In genomic region chr2:119579457-119580295, GRCh38 we compare ENCODE assay signal across 19 cellular contexts. TPM values are rescaled to one million over a fixed set of nuclear protein-coding genes. Genes with fewer than 3 reads are reported as not detected.
"Had no signal": no experiment of that assay in that cellular context is flagged by ENCODE, and none has a peak within 500 bp of the region (broad histone marks: within the 10 kb centered on the region; RNA-seq: fewer than 3 reads in every experiment).

No MANE protein-coding gene starts in this region.

- DNase-seq: activated CD4-positive, alpha-beta T cell treated with anti-CD3 and anti-CD28 coated beads, Interleukin-2, amount 50 U/mL, for 48 hours; activated naive CD4-positive, alpha-beta T cell treated with anti-CD3 and anti-CD28 coated beads for 36 hours; activated naive CD8-positive, alpha-beta T cell treated with anti-CD3 and anti-CD28 coated beads, Interleukin-2, amount 50 U/mL, for 24 hours; activated T-cell treated with anti-CD3 and anti-CD28 coated beads, Interleukin-2, amount 50 U/mL, for 1 hour; kidney glomerular epithelial cell; natural killer cell; occipital lobe; spleen; stimulated activated naive CD8-positive, alpha-beta T cell treated with anti-CD3 and anti-CD28 coated beads, Interleukin-15, amount 100 ng/mL, for 72 hours; T-helper 1 cell had no signal

- H3K4me3 ChIP-seq: prostate gland, spleen, thoracic aorta had no signal

- H3K4me1 ChIP-seq: prostate gland, spleen had no signal

- ATAC-seq: activated naive CD8-positive, alpha-beta T cell treated with anti-CD3 and anti-CD28 coated beads, Interleukin-2, amount 50 U/mL, for 24 hours; esophagus mucosa; natural killer cell; sciatic nerve; SK-N-SH treated with all-trans-retinoic acid at 6 μM for 48 hours; stimulated activated naive CD8-positive, alpha-beta T cell treated with anti-CD3 and anti-CD28 coated beads, Interleukin-15, amount 100 ng/mL, for 72 hours had no signal

- H3K36me3 ChIP-seq: prostate gland, spleen, thoracic aorta had no signal

- H3K27me3 ChIP-seq: spleen had no signal

- H3K27ac ChIP-seq: prostate gland, spleen, thoracic aorta, VCaP had no signal

- H3K9me3 ChIP-seq: prostate gland, thoracic aorta had no signal

RNA-seq across cellular contexts. Expression of gene CFAP221, which starts 35.4 kb away (rescaled TPM):
- total RNA-seq: activated naive CD4-positive, alpha-beta T cell treated with anti-CD3 and anti-CD28 coated beads for 36 hours; activated T-helper 2 cell treated with anti-CD3 and anti-CD28 coated beads, Interferon-gamma antibody, Interleukin-2, Interleukin-4, amounts not matched to agents 10 μg/mL and 5 μg/mL and 100 μg/mL, durations not matched to agents 14 hours and 24 hours and 36 hours; esophagus mucosa; natural killer cell had no signal

RNA-seq across cellular contexts. Expression of gene SCTR, which starts 55.4 kb away (rescaled TPM):
- total RNA-seq: activated naive CD4-positive, alpha-beta T cell treated with anti-CD3 and anti-CD28 coated beads for 36 hours; activated T-helper 2 cell treated with anti-CD3 and anti-CD28 coated beads, Interferon-gamma antibody, Interleukin-2, Interleukin-4, amounts not matched to agents 10 μg/mL and 5 μg/mL and 100 μg/mL, durations not matched to agents 14 hours and 24 hours and 36 hours; astrocyte; esophagus mucosa; glomerular endothelial cell; natural killer cell; prostate gland; sciatic nerve; thoracic aorta had no signal
